ENCODE assay signal across 13 cellular contexts in genomic region chr12:108806350-108806749, GRCh38. TPM values are rescaled to one million over a fixed set of nuclear protein-coding genes. Genes with fewer than 3 reads are reported as not detected.
DNase-seq lines count a peak whose midpoint lies in the region; ATAC-seq and TF ChIP-seq lines count a peak whose summit lies in the region.
"Had no signal": no experiment of that assay in that cellular context is flagged by ENCODE, and none has a peak within 500 bp of the region (broad histone marks: within the 10 kb centered on the region; RNA-seq: fewer than 3 reads in every experiment).

No MANE protein-coding gene starts in this region.

- H3K79me2 ChIP-seq in hepatocyte = no peaks in the 10 kb centered on the region

- H3K9me2 ChIP-seq in hepatocyte (replicated peaks; ENCODE audit: insufficient read depth) = no peaks in the 10 kb centered on the region

- no peak for DNase-seq in T-helper 2 cell treated with Interferon-gamma antibody and Interleukin-4, amounts not matched to agents 5 μg/mL and 100 μg/mL, for 36 hours (ENCODE audit: low spot score)
- DNase-seq in T-helper 2 cell = no peak
- DNase-seq in amniotic epithelial cell (ENCODE audit: low read depth) = peak; percentile 89
- DNase-seq in hepatocyte (ENCODE audit: low spot score) = no peak
- DNase-seq in stimulated activated effector memory CD8-positive, alpha-beta T cell treated with anti-CD3 and anti-CD28 coated beads, Interleukin-12 subunit alpha, Interleukin-12 subunit beta, amount 100 ng/mL, for 72 hours (ENCODE audit: low spot score in 2 of 2) = no peak
- no peak for DNase-seq in DMS53 (lab: John Stamatoyannopoulos, UW)
- no peak for DNase-seq in activated naive CD4-positive, alpha-beta T cell treated with anti-CD3 and anti-CD28 coated beads, Interleukin-2, amount 50 U/mL, for 16 hours
- DNase-seq: activated CD4-positive, CD25-positive, alpha-beta regulatory T cell; activated T-cell treated with anti-CD3 and anti-CD28 coated beads for 4 hours; adrenal gland; stimulated activated naive CD4-positive, alpha-beta T cell treated with Interleukin-2 at 50 U/mL for 16 hours had no signal

- no peaks in the 10 kb centered on the region for H3K36me3 ChIP-seq in hepatocyte (replicated peaks; ENCODE audit: insufficient read depth, low read depth)

- peak overlapping the region; percentile 15 for H3K27ac Mint-ChIP-seq in T-helper 2 cell treated with Interferon-gamma antibody and Interleukin-4, amounts not matched to agents 5 μg/mL and 100 μg/mL, for 36 hours
- H3K27ac Mint-ChIP-seq in stimulated activated effector memory CD8-positive, alpha-beta T cell treated with anti-CD3 and anti-CD28 coated beads, Interleukin-12 subunit alpha, Interleukin-12 subunit beta, amount 100 ng/mL, for 72 hours = peak overlapping the region; percentile 79

- no peak for ATAC-seq in stimulated activated effector memory CD8-positive, alpha-beta T cell treated with anti-CD3 and anti-CD28 coated beads, Interleukin-12 subunit alpha, Interleukin-12 subunit beta, amount 100 ng/mL, for 72 hours
- ATAC-seq in HG03196 (IDR thresholded peaks at IDR 0.05; ENCODE audit: unreplicated experiment) = no peak

- peaks cover 2% of the 10 kb centered on the region for H3K4me1 Mint-ChIP-seq in T-helper 2 cell treated with Interferon-gamma antibody and Interleukin-4, amounts not matched to agents 5 μg/mL and 100 μg/mL, for 36 hours (ENCODE audit: low read depth)
- peaks cover 8% of the 10 kb centered on the region for H3K4me1 Mint-ChIP-seq in stimulated activated effector memory CD8-positive, alpha-beta T cell treated with anti-CD3 and anti-CD28 coated beads, Interleukin-12 subunit alpha, Interleukin-12 subunit beta, amount 100 ng/mL, for 72 hours

- no peaks in the 10 kb centered on the region for H3K9me3 ChIP-seq in hepatocyte (ENCODE audit: low read depth)
- H3K9me3 ChIP-seq: A549, adrenal gland had no signal

- no peak overlapping the region for H2AFZ ChIP-seq in hepatocyte

- peaks cover 34% of the 10 kb centered on the region for H3K4me1 ChIP-seq in hepatocyte (ENCODE audit: insufficient read depth)

- H4K20me1 ChIP-seq in hepatocyte (ENCODE audit: insufficient read depth, poor library complexity, severe bottlenecking) = no peaks in the 10 kb centered on the region

- H3K27me3 ChIP-seq in hepatocyte = no peaks in the 10 kb centered on the region
- H3K27me3 ChIP-seq: adrenal gland had no signal

- no peaks in the 10 kb centered on the region for H3K27me3 Mint-ChIP-seq in T-helper 2 cell treated with Interferon-gamma antibody and Interleukin-4, amounts not matched to agents 5 μg/mL and 100 μg/mL, for 36 hours (ENCODE audit: low read depth)

- peak overlapping the region; percentile 97 for H3K27ac ChIP-seq in hepatocyte
- H3K27ac ChIP-seq: A549 had no signal

- no peak overlapping the region for H3K4me3 Mint-ChIP-seq in T-helper 2 cell treated with Interferon-gamma antibody and Interleukin-4, amounts not matched to agents 5 μg/mL and 100 μg/mL, for 36 hours
- H3K4me3 Mint-ChIP-seq in stimulated activated effector memory CD8-positive, alpha-beta T cell treated with anti-CD3 and anti-CD28 coated beads, Interleukin-12 subunit alpha, Interleukin-12 subunit beta, amount 100 ng/mL, for 72 hours = no peak overlapping the region

- WGBS in hepatocyte (ENCODE audit: low lambda C conversion rate, missing lambda C conversion rate) = 74% methylated on average over 13 of the region's 13 CpGs

- no peak for TF ChIP-seq CTCF in hepatocyte (IDR thresholded peaks at IDR 0.05; ENCODE audit: poor library complexity)

- H3K4me2 ChIP-seq in hepatocyte = no peak overlapping the region
- H3K4me2 ChIP-seq: A549 had no signal

- peaks cover 35% of the 10 kb centered on the region for H3K36me3 Mint-ChIP-seq in T-helper 2 cell treated with Interferon-gamma antibody and Interleukin-4, amounts not matched to agents 5 μg/mL and 100 μg/mL, for 36 hours (ENCODE audit: low read depth)
- peaks cover 100% of the 10 kb centered on the region for H3K36me3 Mint-ChIP-seq in stimulated activated effector memory CD8-positive, alpha-beta T cell treated with anti-CD3 and anti-CD28 coated beads, Interleukin-12 subunit alpha, Interleukin-12 subunit beta, amount 100 ng/mL, for 72 hours

- no peak overlapping the region for H3K4me3 ChIP-seq in hepatocyte
- H3K4me3 ChIP-seq: A549, adrenal gland had no signal

- no peaks in the 10 kb centered on the region for H3K9me3 Mint-ChIP-seq in T-helper 2 cell treated with Interferon-gamma antibody and Interleukin-4, amounts not matched to agents 5 μg/mL and 100 μg/mL, for 36 hours
- H3K9me3 Mint-ChIP-seq in stimulated activated effector memory CD8-positive, alpha-beta T cell treated with anti-CD3 and anti-CD28 coated beads, Interleukin-12 subunit alpha, Interleukin-12 subunit beta, amount 100 ng/mL, for 72 hours = no peaks in the 10 kb centered on the region

RNA-seq across cellular contexts. Expression of gene SSH1, which starts 51.0 kb away (rescaled TPM):
- total RNA-seq in hepatocyte = 8.2 and 8.9 TPM in 2 replicates
- polyA plus RNA-seq in hepatocyte = 7.4 and 12.2 TPM in 2 replicates
